Comparison of ENCODE assay signal across 8 cellular contexts in genomic region chr7:68321076-68321639, GRCh38.
A peak's percentile ranks its signal among the peaks of the same experiment; 100 is the strongest.
DNase-seq lines count a peak whose midpoint lies in the region; ATAC-seq, FAIRE-seq and TF ChIP-seq lines count a peak whose summit lies in the region.

No MANE protein-coding gene starts in this region.

- no peak for FAIRE-seq in HepG2 (lab: Jason Lieb, UNC)

- intact Hi-C loops in HepG2 (cut with micrococcal nuclease; ENCODE audit: unreplicated experiment) = no loop called here

- TF ChIP-seq CTCF in liver (IDR thresholded peaks at IDR 0.05; ENCODE audit: low read depth, low read length, missing input control) (no peak), HepG2 (CRISPR knock-in tag; IDR thresholded peaks at IDR 0.05) (no peak), WERI-Rb-1 (IDR thresholded peaks at IDR 0.05; ENCODE audit: low read depth, low read length) (peak; percentile 10; the same call in 1 of the 2 replicates), lung (IDR thresholded peaks at IDR 0.05; ENCODE audit: control extremely low read depth, extremely low read depth) (no peak)

- H3K27me3 Mint-ChIP-seq in activated T-helper 17 cell treated with anti-CD3 and anti-CD28 coated beads, Interleukin-2, amount 50 U/mL, for 72 hours = no peaks in the 10 kb centered on the region
- H3K27me3 Mint-ChIP-seq in naive thymus-derived CD8-positive, alpha-beta T cell = peaks cover 0 to 3% (median 0%) of the 10 kb centered on the region in 5 donors

- no peak overlapping the region for H3K9ac ChIP-seq in liver (ENCODE audit: low read depth in 1 of 2, low read length in 2 of 2)
- no peak overlapping the region for H3K9ac ChIP-seq in HepG2 (ENCODE audit: insufficient read depth, low read depth, low read length)

- WGBS in liver = 33% methylated on average over 4 of the region's 4 CpGs
- WGBS in HepG2 (ENCODE audit: low lambda C conversion rate) = 0% methylated on average over 4 of the region's 4 CpGs
- 22 to 42% methylated on average over 4 of the region's 4 CpGs for whole genome bisulfite sequencing in lung, 2 donors

- no peaks in the 10 kb centered on the region for H4K20me1 ChIP-seq in HepG2 (ENCODE audit: insufficient read depth, low read length)

- H3K4me3 ChIP-seq in liver (ENCODE audit: low read depth in 1 of 3, low read length in 3 of 3) (no peak overlapping the region), HepG2 (replicated peaks in 1 of 3; ENCODE audit: insufficient read depth in 1 of 3, low read depth in 2 of 3, low read length in 3 of 3) (no peak overlapping the region), WERI-Rb-1 (ENCODE audit: low read depth, low read length) (no peak overlapping the region), lung (no peak overlapping the region)

- TF ChIP-seq POLR2A in HepG2 (IDR thresholded peaks at IDR 0.05; ENCODE audit: insufficient read depth in 1 of 2, low read depth in 2 of 2, low read length in 2 of 2) = no peak

- H3K4me1 ChIP-seq in liver (ENCODE audit: control insufficient read depth in 4 of 4, insufficient read depth in 4 of 4, low read length in 3 of 4) (no peaks in the 10 kb centered on the region), HepG2 (ENCODE audit: insufficient read depth, low read length) (no peaks in the 10 kb centered on the region), lung (ENCODE audit: control insufficient read depth in 2 of 2, insufficient read depth in 2 of 2, low read length in 2 of 2) (peaks cover 0 to 2% of the 10 kb centered on the region in 2 donors)

- no peak overlapping the region for H2AFZ ChIP-seq in HepG2 (ENCODE audit: low read length)

- no peaks in the 10 kb centered on the region for H3K4me1 Mint-ChIP-seq in activated T-helper 17 cell treated with anti-CD3 and anti-CD28 coated beads, Interleukin-2, amount 50 U/mL, for 72 hours
- no peaks in the 10 kb centered on the region for H3K4me1 Mint-ChIP-seq in naive thymus-derived CD8-positive, alpha-beta T cell

- no peak overlapping the region for H3K4me3 Mint-ChIP-seq in activated T-helper 17 cell treated with anti-CD3 and anti-CD28 coated beads, Interleukin-2, amount 50 U/mL, for 72 hours
- no peak overlapping the region for H3K4me3 Mint-ChIP-seq in naive thymus-derived CD8-positive, alpha-beta T cell

- in situ Hi-C loops in HepG2 (cut with HindIII; ENCODE audit: extremely low pct_ligation_motif_present, low pct_unique_long_range_greater_than_20kb) = no loop called here

- H3K9me3 ChIP-seq in liver (ENCODE audit: control insufficient read depth in 4 of 4, low read length in 3 of 4) (no peaks in the 10 kb centered on the region), HepG2 (ENCODE audit: low read length) (peaks cover 7% of the 10 kb centered on the region), WERI-Rb-1 (ENCODE audit: severe bottlenecking) (no peaks in the 10 kb centered on the region), lung (ENCODE audit: control insufficient read depth in 2 of 2, insufficient read depth in 1 of 2, low read length in 1 of 2) (peaks cover 0 to 3% of the 10 kb centered on the region in 2 donors)

- no TSS peak for BruUV-seq in HepG2 (replicated peaks; lab: Mats Ljungman, UMichigan)

- no peaks in the 10 kb centered on the region for H3K36me3 ChIP-seq in liver (ENCODE audit: control insufficient read depth in 4 of 4, insufficient read depth in 3 of 4, low read depth in 1 of 4, low read length in 3 of 4)
- no peaks in the 10 kb centered on the region for H3K36me3 ChIP-seq in HepG2 (replicated peaks in 1 of 2; ENCODE audit: control insufficient read depth in 1 of 2, insufficient read depth in 2 of 2, low read length in 2 of 2)
- H3K36me3 ChIP-seq in WERI-Rb-1 = no peaks in the 10 kb centered on the region
- H3K36me3 ChIP-seq in lung (ENCODE audit: control insufficient read depth in 2 of 2, insufficient read depth in 2 of 2, low read length in 2 of 2) = no peaks in the 10 kb centered on the region

- H3K27me3 ChIP-seq in liver (ENCODE audit: control insufficient read depth in 4 of 4, insufficient read depth in 4 of 4, low read length in 3 of 4) = no peaks in the 10 kb centered on the region
- no peaks in the 10 kb centered on the region for H3K27me3 ChIP-seq in HepG2 (ENCODE audit: control insufficient read depth in 1 of 2, insufficient read depth in 2 of 2, low read length in 2 of 2)
- no peaks in the 10 kb centered on the region for H3K27me3 ChIP-seq in WERI-Rb-1 (ENCODE audit: insufficient read depth, low read depth, severe bottlenecking)
- H3K27me3 ChIP-seq in lung (ENCODE audit: control insufficient read depth, insufficient read depth) = no peaks in the 10 kb centered on the region

- no peak for TF ChIP-seq RAD21 in liver (IDR thresholded peaks at IDR 0.05)
- no peak for TF ChIP-seq RAD21 in HepG2 (CRISPR knock-in tag; IDR thresholded peaks at IDR 0.05)

- TF ChIP-seq EP300 in HepG2 (IDR thresholded peaks at IDR 0.05; ENCODE audit: low read depth in 2 of 2, low read length in 2 of 2) (no peak), HepG2 (CRISPR knock-in tag; IDR thresholded peaks at IDR 0.05; ENCODE audit: borderline replicate concordance) (no peak)

- ATAC-seq in HepG2 = no peak
- ATAC-seq in lung (ENCODE audit: insufficient read depth, low FRiP score) = no peak
- ATAC-seq in activated T-helper 17 cell treated with anti-CD3 and anti-CD28 coated beads, Interleukin-2, amount 50 U/mL, for 72 hours (replicated peaks) = no peak
- ATAC-seq in HG03460 (IDR thresholded peaks at IDR 0.05; ENCODE audit: unreplicated experiment) = no peak
- ATAC-seq in naive thymus-derived CD8-positive, alpha-beta T cell = no peak
- ATAC-seq in GM19467 (IDR thresholded peaks at IDR 0.05; ENCODE audit: unreplicated experiment) = no peak

- DNase-seq in HepG2 (ENCODE audit: low spot score) = no peak
- peak; percentile 79 for DNase-seq in WERI-Rb-1
- DNase-seq in lung (ENCODE audit: low spot score) = peak; percentile 34
- DNase-seq in naive thymus-derived CD8-positive, alpha-beta T cell = no peak

- peaks cover 4% of the 10 kb centered on the region for H3K9me3 Mint-ChIP-seq in activated T-helper 17 cell treated with anti-CD3 and anti-CD28 coated beads, Interleukin-2, amount 50 U/mL, for 72 hours
- peaks cover 0 to 12% (median 5%) of the 10 kb centered on the region in 9 donors for H3K9me3 Mint-ChIP-seq in naive thymus-derived CD8-positive, alpha-beta T cell

- H3K79me2 ChIP-seq in HepG2 (ENCODE audit: insufficient read depth, low read length) = no peaks in the 10 kb centered on the region

- no peak overlapping the region for H3K4me2 ChIP-seq in HepG2 (ENCODE audit: low read depth, low read length)

- no peak overlapping the region for H3K27ac Mint-ChIP-seq in activated T-helper 17 cell treated with anti-CD3 and anti-CD28 coated beads, Interleukin-2, amount 50 U/mL, for 72 hours
- H3K27ac Mint-ChIP-seq in naive thymus-derived CD8-positive, alpha-beta T cell = no peak overlapping the region

- H3K36me3 Mint-ChIP-seq in activated T-helper 17 cell treated with anti-CD3 and anti-CD28 coated beads, Interleukin-2, amount 50 U/mL, for 72 hours (ENCODE audit: low read depth) = no peaks in the 10 kb centered on the region
- no peaks in the 10 kb centered on the region for H3K36me3 Mint-ChIP-seq in naive thymus-derived CD8-positive, alpha-beta T cell

- H3K27ac ChIP-seq in liver (ENCODE audit: low read depth in 1 of 2, low read length in 2 of 2) = no peak overlapping the region
- H3K27ac ChIP-seq in HepG2 (ENCODE audit: extremely low read length, insufficient read depth, low read length) = no peak overlapping the region
- peak overlapping the region; percentile 47 for H3K27ac ChIP-seq in WERI-Rb-1
- H3K27ac ChIP-seq in lung (ENCODE audit: low read depth in 1 of 2, low read length in 1 of 2) = peak overlapping the region; percentile 6 to 55

- POLR2A ChIA-PET in HepG2 (lab: Yijun Ruan, JAX) = no interaction called here
- POLR2A ChIA-PET in naive thymus-derived CD8-positive, alpha-beta T cell (lab: Charles Lee) = no interaction called here

- CTCF ChIA-PET in HepG2 (lab: Yijun Ruan, JAX; ENCODE audit: low intra/inter-chr PET ratio, low total read pairs) = no interaction called here

TF ChIP-seq in liver, 16 proteins besides CTCF, POLR2A, EP300 and RAD21:
- TF ChIP-seq NR2F2 (IDR thresholded peaks at IDR 0.05) (peak; percentile 65), RXRA (IDR thresholded peaks at IDR 0.05) (peak in 1 of 2 donors; percentile 12), ZBTB33 (IDR thresholded peaks at IDR 0.05) (no peak)

TF ChIP-seq in HepG2, 621 proteins besides CTCF, POLR2A, EP300 and RAD21:
- no peak for TF ChIP-seq DZIP1 (CRISPR knock-in tag; IDR thresholded peaks at IDR 0.05)
- TF ChIP-seq FOSL2 (CRISPR knock-in tag; IDR thresholded peaks at IDR 0.05) = no peak
- TF ChIP-seq ZUFSP (CRISPR knock-in tag; IDR thresholded peaks at IDR 0.05; ENCODE audit: borderline replicate concordance) = no peak
- TF ChIP-seq KDM1A (CRISPR knock-in tag; IDR thresholded peaks at IDR 0.05) = no peak
- no peak for TF ChIP-seq ZNF136 (CRISPR knock-in tag; IDR thresholded peaks at IDR 0.05; ENCODE audit: low read depth)

Comparison
In these comparisons a context has a peak if more than half of its experiments do, and no peak if none do; other contexts are left out.
1. H3K27ac ChIP-seq: peak in WERI-Rb-1 (single experiment) and lung (2 of 2); none in liver (0 of 2) and HepG2 (single experiment).
2. DNase-seq: peak in WERI-Rb-1 (single experiment) and lung (single experiment); none in HepG2 (single experiment) and naive thymus-derived CD8-positive, alpha-beta T cell (0 of 10).